Comparison of ENCODE assay signal across 8 cellular contexts in genomic region chr5:160419458-160420330, GRCh38. TPM values are rescaled to one million over a fixed set of nuclear protein-coding genes. Genes with fewer than 3 reads are reported as not detected.
DNase-seq lines count a peak whose midpoint lies in the region; FAIRE-seq and TF ChIP-seq lines count a peak whose summit lies in the region.

No MANE protein-coding gene starts in this region.

- no peak for TF ChIP-seq RAD21 in Ishikawa (IDR thresholded peaks at IDR 0.05; ENCODE audit: low read depth)

- no TSS peak for BruUV-seq in mammary epithelial cell (replicated peaks; lab: Mats Ljungman, UMichigan)

- H3K4me3 ChIP-seq in mammary epithelial cell (replicated peaks in 1 of 3; ENCODE audit: insufficient read depth in 1 of 3, low read depth in 2 of 3, low read length in 3 of 3), result peak overlapping the region; percentile 66 to 99 (median 80)
- H3K4me3 ChIP-seq in muscle layer of duodenum (ENCODE audit: low read depth in 1 of 2, low read length in 2 of 2), result peak overlapping the region; percentile 97 to 98

- no peak for TF ChIP-seq CTCF in mammary epithelial cell (conservative IDR thresholded peaks at IDR 0.05 in 1 of 2, IDR thresholded peaks at IDR 0.05 in 1 of 2; ENCODE audit: extremely low read depth in 1 of 2, insufficient read depth in 1 of 2, low read depth in 1 of 2, low read length in 2 of 2)

- no peaks in the 10 kb centered on the region for H4K20me1 ChIP-seq in mammary epithelial cell (ENCODE audit: insufficient read depth, low read length)

- H3K4me2 ChIP-seq in mammary epithelial cell (ENCODE audit: insufficient read depth, low read depth, low read length), result peak overlapping the region; percentile 91

- no peak for FAIRE-seq in GM12892 (lab: Jason Lieb, UNC)

- H3K4me1 ChIP-seq in mammary epithelial cell (ENCODE audit: insufficient read depth, low read length) (peaks cover 37% of the 10 kb centered on the region), muscle layer of duodenum (ENCODE audit: control insufficient read depth in 1 of 2, insufficient read depth in 2 of 2, low read length in 2 of 2) (peaks cover 10 to 31% of the 10 kb centered on the region in 2 donors)

- H3K27ac ChIP-seq in mammary epithelial cell (ENCODE audit: insufficient read depth, low read depth, low read length), result peak overlapping the region; percentile 92
- peak overlapping the region; percentile 94 for H3K27ac ChIP-seq in muscle layer of duodenum (ENCODE audit: low read length)

- H3K79me2 ChIP-seq in mammary epithelial cell (ENCODE audit: insufficient read depth, low read length), result peaks cover 66% of the 10 kb centered on the region

- H3K9ac ChIP-seq in mammary epithelial cell (ENCODE audit: insufficient read depth, low read length), result peak overlapping the region; percentile 98

- peaks cover 9% of the 10 kb centered on the region for H3K36me3 ChIP-seq in mammary epithelial cell (ENCODE audit: insufficient read depth, low read length)
- H3K36me3 ChIP-seq in muscle layer of duodenum (ENCODE audit: control insufficient read depth in 1 of 2, insufficient read depth in 2 of 2, low read length in 2 of 2), result peaks cover 1 to 3% of the 10 kb centered on the region in 2 donors

- intact Hi-C loops in mammary epithelial cell (cut with micrococcal nuclease), result loop anchor here (5.0 kb wide), 1 partner anchor 418 kb away; no protein-coding TSS in a partner anchor

- in situ Hi-C loops in mammary epithelial cell (cut with MboI; ENCODE audit: low sequenced_read_pairs in 2 of 2), result no loop called here

- no peaks in the 10 kb centered on the region for H3K9me3 ChIP-seq in mammary epithelial cell (replicated peaks; ENCODE audit: insufficient read depth, low read length)
- H3K9me3 ChIP-seq in muscle layer of duodenum (ENCODE audit: control insufficient read depth in 1 of 2, low read length in 2 of 2), result no peaks in the 10 kb centered on the region

- DNase-seq in NCI-H1417 (lab: John Stamatoyannopoulos, UW), result peak in 2 of 3 experiments; percentile 2 to 26
- no peak for DNase-seq in NCI-H1417 treated with DMSO at 0.1 percent for 48 hours (lab: John Stamatoyannopoulos, UW)
- DNase-seq in mammary epithelial cell, result no peak
- no peak for DNase-seq in kidney tubule cell (ENCODE audit: low spot score)
- DNase-seq in MV-4-11 (lab: John Stamatoyannopoulos, UW), result no peak
- no peak for DNase-seq in GM12892 (ENCODE audit: insufficient read length)

- dilution Hi-C loops in mammary epithelial cell (cut with HindIII; ENCODE audit: low sequenced_read_pairs), result no loop called here

- no peak; the same call in 1 of the 2 replicates for TF ChIP-seq POLR2A in GM12892 (IDR thresholded peaks at IDR 0.05; ENCODE audit: low read depth, low read length)

- peak overlapping the region; percentile 79 for H2AFZ ChIP-seq in mammary epithelial cell (ENCODE audit: low read depth, low read length)

- H3K27me3 ChIP-seq in mammary epithelial cell (ENCODE audit: insufficient read depth, low read length) (no peaks in the 10 kb centered on the region), muscle layer of duodenum (ENCODE audit: low read depth, low read length) (no peaks in the 10 kb centered on the region)

- TF ChIP-seq EP300 in Ishikawa (IDR thresholded peaks at IDR 0.05; ENCODE audit: borderline replicate concordance), result no peak

- CTCF ChIA-PET in mammary epithelial cell (lab: Charles Lee; ENCODE audit: low non-redundant PET), result interaction anchor here (0.7 kb wide), 1 partner anchor 220 kb away, joined by 7 read pairs; no protein-coding TSS in a partner anchor

- 36% methylated on average over 11 of the region's 11 CpGs for WGBS in mammary epithelial cell (ENCODE audit: low coverage, missing lambda C conversion rate)

TF ChIP-seq in Ishikawa, 13 proteins besides CTCF, POLR2A, EP300 and RAD21:
- TF ChIP-seq REST (IDR thresholded peaks at IDR 0.05; ENCODE audit: low read depth), result no peak
- TF ChIP-seq CEBPB (IDR thresholded peaks at IDR 0.05), result no peak
- TF ChIP-seq CREB1 (IDR thresholded peaks at IDR 0.05; ENCODE audit: low read depth), result 0 out of 2 replicates have a peak, but pooled peaks have one; percentile 4
- TF ChIP-seq TCF12 (IDR thresholded peaks at IDR 0.05; ENCODE audit: low read depth), result no peak
- no peak for TF ChIP-seq ZBTB7A (IDR thresholded peaks at IDR 0.05; ENCODE audit: low read depth)
- no peak for TF ChIP-seq TEAD4 (IDR thresholded peaks at IDR 0.05)
- no peak for TF ChIP-seq YY1 (IDR thresholded peaks at IDR 0.05; ENCODE audit: low read depth)
- no peak for TF ChIP-seq MAX (IDR thresholded peaks at IDR 0.05)
- no peak for TF ChIP-seq TAF1 (IDR thresholded peaks at IDR 0.05; ENCODE audit: low read depth)
- TF ChIP-seq EGR1 (IDR thresholded peaks at IDR 0.05), result no peak
- TF ChIP-seq FOXM1 (IDR thresholded peaks at IDR 0.05; ENCODE audit: borderline replicate concordance, low read depth), result no peak
- 0 out of 2 replicates have a peak, but pooled peaks have one; percentile 15 for TF ChIP-seq NFIC (IDR thresholded peaks at IDR 0.05)
- TF ChIP-seq USF1 (IDR thresholded peaks at IDR 0.05), result no peak

RNA-seq across cellular contexts. Expression of gene SLU7, which starts 0.8 kb away (rescaled TPM):
- total RNA-seq in mammary epithelial cell, result 10 to 100 TPM; 38.3 to 38.7 TPM
- 21.4 TPM for polyA plus RNA-seq in mammary epithelial cell
- polyA minus RNA-seq in mammary epithelial cell, result 34.9 TPM
- polyA plus RNA-seq in GM12892 (2012; ENCODE audit: missing spikeins), result 53.8 TPM

RNA-seq across cellular contexts. Expression of gene PTTG1, which starts 2.0 kb away (rescaled TPM):
- 100 to 1,000 TPM in 1 of 2 donors, 10 to 100 TPM in 1; 28.5 to 106 TPM for total RNA-seq in mammary epithelial cell
- 381 TPM for polyA plus RNA-seq in mammary epithelial cell
- polyA minus RNA-seq in mammary epithelial cell, result 53.7 TPM
- polyA plus RNA-seq in GM12892 (2012; ENCODE audit: missing spikeins), result 184 TPM

RNA-seq across cellular contexts. Expression of gene FAM200C, which starts 19.8 kb away (rescaled TPM):
- total RNA-seq in mammary epithelial cell, result 1 to 10 TPM; 1.6 to 2.8 TPM
- 1.3 TPM for polyA plus RNA-seq in mammary epithelial cell
- polyA minus RNA-seq in mammary epithelial cell, result not detected
- 3.2 TPM for polyA plus RNA-seq in GM12892 (2012; ENCODE audit: missing spikeins)

RNA-seq across cellular contexts. Expression of gene C1QTNF2, which starts 49.3 kb away (rescaled TPM):
- total RNA-seq in mammary epithelial cell, result under 1 TPM in 1 of 2 donors, not detected in 1; 0.33 TPM
- polyA plus RNA-seq in mammary epithelial cell, result 0.28 TPM
- not detected for polyA minus RNA-seq in mammary epithelial cell
- polyA plus RNA-seq in GM12892 (2012; ENCODE audit: missing spikeins), result not detected

Comparison
In these comparisons a context has a peak if more than half of its experiments do, and no peak if none do; other contexts are left out.
1. DNase-seq: peak in NCI-H1417 (2 of 3); none in NCI-H1417 treated with DMSO at 0.1 percent for 48 hours (single experiment), mammary epithelial cell (single experiment), kidney tubule cell (single experiment), MV-4-11 (single experiment) and GM12892 (single experiment).